ENCODE assay signal across 19 cellular contexts in the genomic region with DNA sequence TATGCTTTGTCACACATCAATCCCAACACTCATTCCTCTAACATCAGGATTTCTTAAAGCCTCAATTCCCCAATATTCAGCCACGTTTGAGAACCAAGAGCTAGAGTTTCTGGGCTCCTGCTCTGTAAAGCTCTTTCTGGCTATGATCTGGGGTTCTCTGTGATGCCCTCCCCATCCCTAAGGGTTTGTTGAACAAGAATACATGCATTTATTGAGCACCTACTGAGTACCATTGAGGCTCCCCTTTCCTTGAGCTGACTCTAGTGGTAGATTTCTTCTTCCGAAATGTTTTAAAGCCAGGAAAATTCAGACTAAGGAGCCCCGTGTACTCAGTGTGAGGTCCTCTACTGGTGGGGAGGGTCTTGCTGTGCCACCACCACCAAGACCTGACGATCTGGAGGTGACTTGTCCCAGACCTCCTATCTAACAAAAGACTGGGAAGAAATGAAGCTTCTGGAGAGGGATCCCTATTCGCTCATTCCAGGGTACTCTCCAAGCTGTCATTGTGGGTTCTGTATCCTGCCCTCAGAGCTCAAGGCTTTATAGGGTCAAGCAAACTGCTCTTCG. TPM values are rescaled to one million over a fixed set of nuclear protein-coding genes. Genes with fewer than 3 reads are reported as not detected.
A peak's percentile ranks its signal among the peaks of the same experiment; 100 is the strongest.
DNase-seq lines count a peak whose midpoint lies in the region; ATAC-seq and TF ChIP-seq lines count a peak whose summit lies in the region.
"Had no signal": no experiment of that assay in that cellular context is flagged by ENCODE, and none has a peak within 500 bp of the region (broad histone marks: within the 10 kb centered on the region; RNA-seq: fewer than 3 reads in every experiment).

No MANE protein-coding gene starts in this region.

- H3K36me3 ChIP-seq in cardiac muscle cell (no peaks in the 10 kb centered on the region), left lung (no peaks in the 10 kb centered on the region)
- H3K36me3 ChIP-seq in CD8-positive, alpha-beta memory T cell (ENCODE audit: insufficient read depth, low read length) = no peaks in the 10 kb centered on the region
- H3K36me3 ChIP-seq: thyroid gland had no signal

- H3K27me3 Mint-ChIP-seq in activated naive CD8-positive, alpha-beta T cell treated with anti-CD3 and anti-CD28 coated beads, Interleukin-2, amount 50 U/mL, for 24 hours = no peaks in the 10 kb centered on the region
- no peaks in the 10 kb centered on the region for H3K27me3 Mint-ChIP-seq in CD8-positive, alpha-beta memory T cell
- H3K27me3 Mint-ChIP-seq: IgD-negative memory B cell, T-cell had no signal

- POLR2A ChIA-PET in CD8-positive, alpha-beta memory T cell (lab: Charles Lee) = interaction anchor here (1.1 kb wide), 2 partner anchors 16 to 20 kb away, joined by 3 read pairs; no protein-coding TSS in a partner anchor

- H3K27ac Mint-ChIP-seq in activated naive CD8-positive, alpha-beta T cell treated with anti-CD3 and anti-CD28 coated beads, Interleukin-2, amount 50 U/mL, for 24 hours = peak overlapping the region; percentile 94
- no peak overlapping the region for H3K27ac Mint-ChIP-seq in CD8-positive, alpha-beta memory T cell
- H3K27ac Mint-ChIP-seq: IgD-negative memory B cell had no signal

- CTCF ChIA-PET in CD8-positive, alpha-beta memory T cell (lab: Charles Lee) = no interaction called here

- no peaks in the 10 kb centered on the region for H3K4me1 ChIP-seq in cardiac muscle cell (ENCODE audit: low read depth)
- H3K4me1 ChIP-seq in left lung = peaks cover 6 to 85% of the 10 kb centered on the region in 2 donors
- peaks cover 14% of the 10 kb centered on the region for H3K4me1 ChIP-seq in CD8-positive, alpha-beta memory T cell (ENCODE audit: insufficient read depth, low read length)

- DNase-seq in cardiac muscle cell (ENCODE audit: low read depth in 1 of 2, low spot score in 1 of 2) (no peak), Right ventricle myocardium inferior (ENCODE audit: missing footprints) (no peak), left lung (no peak), substantia nigra (lab: John Stamatoyannopoulos, UW) (no peak), GM20000 (ENCODE audit: low spot score) (no peak)
- no peak for DNase-seq in activated naive CD8-positive, alpha-beta T cell treated with anti-CD3 and anti-CD28 coated beads, Interleukin-2, amount 50 U/mL, for 24 hours
- no peak for DNase-seq in CD8-positive, alpha-beta memory T cell
- DNase-seq: activated CD4-positive, alpha-beta T cell treated with anti-CD3 and anti-CD28 coated beads, Interleukin-2, amount 50 U/mL, for 1 hour; DMS153; NCI-H1417 treated with DMSO at 0.1 percent for 48 hours; NCI-H510A treated with DMSO at 0.1 percent for 48 hours; occipital lobe; T-cell; thyroid gland had no signal

- H3K4me1 Mint-ChIP-seq in activated naive CD8-positive, alpha-beta T cell treated with anti-CD3 and anti-CD28 coated beads, Interleukin-2, amount 50 U/mL, for 24 hours = peaks cover 62% of the 10 kb centered on the region
- peaks cover 14 to 22% (median 14%) of the 10 kb centered on the region in 3 donors for H3K4me1 Mint-ChIP-seq in CD8-positive, alpha-beta memory T cell

- H3K9me3 Mint-ChIP-seq in activated naive CD8-positive, alpha-beta T cell treated with anti-CD3 and anti-CD28 coated beads, Interleukin-2, amount 50 U/mL, for 24 hours = no peaks in the 10 kb centered on the region
- no peaks in the 10 kb centered on the region for H3K9me3 Mint-ChIP-seq in CD8-positive, alpha-beta memory T cell
- H3K9me3 Mint-ChIP-seq: IgD-negative memory B cell, T-cell had no signal

- H3K4me3 Mint-ChIP-seq in activated naive CD8-positive, alpha-beta T cell treated with anti-CD3 and anti-CD28 coated beads, Interleukin-2, amount 50 U/mL, for 24 hours = no peak overlapping the region
- H3K4me3 Mint-ChIP-seq in CD8-positive, alpha-beta memory T cell = no peak overlapping the region
- H3K4me3 Mint-ChIP-seq: IgD-negative memory B cell, T-cell had no signal

- ATAC-seq in Right ventricle myocardium inferior (no peak), left lung (no peak), HG02798 (IDR thresholded peaks at IDR 0.05; ENCODE audit: poor library complexity, unreplicated experiment) (no peak)
- no peak for ATAC-seq in activated naive CD8-positive, alpha-beta T cell treated with anti-CD3 and anti-CD28 coated beads, Interleukin-2, amount 50 U/mL, for 24 hours
- ATAC-seq: Panc1, T-cell had no signal

- no peak overlapping the region for H3K4me3 ChIP-seq in cardiac muscle cell
- H3K4me3 ChIP-seq in left lung = no peak overlapping the region
- H3K4me3 ChIP-seq in CD8-positive, alpha-beta memory T cell (ENCODE audit: low read length) = no peak overlapping the region
- H3K4me3 ChIP-seq: hepatocyte, thyroid gland had no signal

- no peaks in the 10 kb centered on the region for H3K36me3 Mint-ChIP-seq in activated naive CD8-positive, alpha-beta T cell treated with anti-CD3 and anti-CD28 coated beads, Interleukin-2, amount 50 U/mL, for 24 hours (ENCODE audit: low read depth)
- no peaks in the 10 kb centered on the region for H3K36me3 Mint-ChIP-seq in CD8-positive, alpha-beta memory T cell
- H3K36me3 Mint-ChIP-seq: IgD-negative memory B cell, T-cell had no signal

- intact Hi-C loops in Right ventricle myocardium inferior (cut with DNase I) (no loop called here), left lung (cut with DNase I) (no loop called here)

- H3K27ac ChIP-seq in cardiac muscle cell = no peak overlapping the region
- peak overlapping the region; percentile 65 to 86 for H3K27ac ChIP-seq in left lung
- H3K27ac ChIP-seq in substantia nigra (ENCODE audit: low read depth, low read length, poor library complexity, severe bottlenecking) = peak overlapping the region; percentile 24
- no peak overlapping the region for H3K27ac ChIP-seq in CD8-positive, alpha-beta memory T cell (ENCODE audit: low read depth, low read length)
- H3K27ac ChIP-seq: epithelial cell of prostate, hepatocyte had no signal

- no peaks in the 10 kb centered on the region for H3K9me3 ChIP-seq in cardiac muscle cell (ENCODE audit: low read depth)
- no peaks in the 10 kb centered on the region for H3K9me3 ChIP-seq in left lung
- no peaks in the 10 kb centered on the region for H3K9me3 ChIP-seq in CD8-positive, alpha-beta memory T cell (ENCODE audit: low read length)
- H3K9me3 ChIP-seq: thyroid gland had no signal

- peak; percentile 35 for TF ChIP-seq CTCF in cardiac muscle cell (IDR thresholded peaks at IDR 0.05; ENCODE audit: low read depth, low read length)
- TF ChIP-seq CTCF in left lung (IDR thresholded peaks at IDR 0.05) = no peak
- TF ChIP-seq CTCF in GM20000 (IDR thresholded peaks at IDR 0.05; ENCODE audit: extremely low read depth, missing control alignments) = no peak

- H3K27me3 ChIP-seq in cardiac muscle cell (peaks cover 5% of the 10 kb centered on the region), left lung (no peaks in the 10 kb centered on the region)
- H3K27me3 ChIP-seq in CD8-positive, alpha-beta memory T cell (ENCODE audit: insufficient read depth, low read length, poor library complexity, severe bottlenecking) = no peaks in the 10 kb centered on the region
- H3K27me3 ChIP-seq: thyroid gland had no signal

RNA-seq across cellular contexts. Expression of gene SRGN, which starts 23.1 kb away (rescaled TPM):
- total RNA-seq in cardiac muscle cell (not detected in 2 replicates), Right ventricle myocardium inferior (50.2 TPM), left lung (100 to 1,000 TPM; 131 to 533 TPM)
- polyA plus RNA-seq in cardiac muscle cell = 0.62 TPM in 1 of 2 replicates, not detected in the other
- total RNA-seq in CD8-positive, alpha-beta memory T cell = 100 to 1,000 TPM; 659 to 662 TPM
- polyA plus RNA-seq in CD8-positive, alpha-beta memory T cell = 274 TPM

RNA-seq across cellular contexts. Expression of gene VPS26A, which starts 59.1 kb away (rescaled TPM):
- 12.8 and 14.1 TPM in 2 replicates for total RNA-seq in cardiac muscle cell
- polyA plus RNA-seq in cardiac muscle cell = 53.9 and 54.0 TPM in 2 replicates
- total RNA-seq in Right ventricle myocardium inferior = 32.5 TPM
- total RNA-seq in left lung = 10 to 100 TPM; 50.6 to 60.7 TPM
- total RNA-seq in CD8-positive, alpha-beta memory T cell = 10 to 100 TPM; 44.8 to 46.7 TPM
- polyA plus RNA-seq in CD8-positive, alpha-beta memory T cell = 38.6 TPM

Comparison
In these comparisons a context has a peak if more than half of its experiments do, and no peak if none do; other contexts are left out.
1. RNA of gene SRGN, which starts 23.1 kb away (total RNA-seq): 659 to 662 TPM in CD8-positive, alpha-beta memory T cell, 131 to 533 TPM in left lung and 50.2 TPM in Right ventricle myocardium inferior (single experiment); not detected in cardiac muscle cell; every median in the first group is over 10 times any median in the second.
2. H3K27ac ChIP-seq: peak in left lung (2 of 2) and substantia nigra (single experiment); none in cardiac muscle cell (single experiment) and CD8-positive, alpha-beta memory T cell (single experiment).